8 cellular contexts compared by ENCODE assay signal in the genomic region with DNA sequence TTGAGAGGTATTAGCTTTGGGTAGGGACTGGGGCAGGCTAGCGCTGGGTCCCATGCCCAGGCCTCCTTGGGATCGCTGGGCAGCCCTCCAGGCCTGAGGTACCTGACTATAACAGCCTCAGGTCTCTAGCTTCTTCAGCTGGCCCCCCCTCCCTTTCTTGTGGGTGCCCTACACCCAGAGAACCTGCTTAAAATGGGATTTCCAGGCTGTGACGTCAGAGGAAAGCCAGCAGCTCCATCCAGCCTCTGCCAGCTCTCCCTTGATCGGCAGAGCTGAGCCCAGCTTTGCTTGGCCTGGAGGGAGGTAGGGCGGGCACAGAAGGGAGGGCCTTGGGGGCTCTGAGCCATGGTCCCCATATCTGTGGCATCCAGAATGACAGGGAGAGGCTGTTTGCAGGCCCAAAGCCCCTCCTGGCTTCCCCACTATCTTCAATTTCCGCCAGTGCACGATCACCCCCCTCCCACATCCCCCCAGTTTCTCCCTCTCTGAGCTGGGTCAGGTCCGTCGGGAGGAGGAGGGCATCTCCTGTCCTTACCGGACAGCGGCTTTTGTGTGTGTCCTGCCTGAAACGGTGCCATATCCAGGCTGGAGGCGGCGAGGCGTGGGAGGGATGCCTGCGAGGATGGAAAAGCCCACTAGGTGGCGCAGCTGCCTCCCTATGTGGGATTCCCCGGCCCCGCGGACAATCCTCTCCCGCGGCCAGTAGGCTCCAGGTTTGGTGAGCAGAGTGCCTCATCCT. TPM values are rescaled to one million over a fixed set of nuclear protein-coding genes. Genes with fewer than 3 reads are reported as not detected.
A peak's percentile ranks its signal among the peaks of the same experiment; 100 is the strongest.
DNase-seq lines count a peak whose midpoint lies in the region; ATAC-seq, FAIRE-seq and TF ChIP-seq lines count a peak whose summit lies in the region.

No MANE protein-coding gene starts in this region.

- peak; percentile 27 for FAIRE-seq in urothelium cell line (lab: Jason Lieb, UNC)

- peak; percentile 94 for TF ChIP-seq CTCF in progenitor cell of endocrine pancreas (IDR thresholded peaks at IDR 0.05; ENCODE audit: unreplicated experiment)

- H3K4me3 Mint-ChIP-seq in progenitor cell of endocrine pancreas (ENCODE audit: low read depth) = peak overlapping the region; percentile 46

- H3K27me3 Mint-ChIP-seq in progenitor cell of endocrine pancreas = peaks cover 22% of the 10 kb centered on the region

- no peaks in the 10 kb centered on the region for H3K36me3 Mint-ChIP-seq in progenitor cell of endocrine pancreas (ENCODE audit: insufficient read depth)

- H3K9me3 Mint-ChIP-seq in progenitor cell of endocrine pancreas (ENCODE audit: low read depth) = no peaks in the 10 kb centered on the region

- ATAC-seq in GM21786 (IDR thresholded peaks at IDR 0.05; ENCODE audit: unreplicated experiment) = peak; percentile 64
- peak; percentile 98 for ATAC-seq in Right ventricle myocardium superior (ENCODE audit: poor library complexity)

- H3K27ac Mint-ChIP-seq in progenitor cell of endocrine pancreas = peak overlapping the region; percentile 49

- intact Hi-C loops in Right ventricle myocardium superior (cut with DNase I) = loop anchor here (5.0 kb wide), 1 partner anchor 53 kb away; no protein-coding TSS in a partner anchor

- peak; percentile 95 for DNase-seq in DMS 273 (lab: John Stamatoyannopoulos, UW; ENCODE audit: unreplicated experiment)
- peak; percentile 82 for DNase-seq in NAMALWA (ENCODE audit: low spot score)
- DNase-seq in SW480 (ENCODE audit: low spot score) = peak; percentile 83
- peak; percentile 57 for DNase-seq in activated naive CD8-positive, alpha-beta T cell treated with anti-CD3 and anti-CD28 coated beads, Interleukin-2, amount 50 U/mL, for 16 hours (ENCODE audit: low read depth, low spot score)
- peak; percentile 95 for DNase-seq in Right ventricle myocardium superior
- DNase-seq in progenitor cell of endocrine pancreas (ENCODE audit: low spot score, unreplicated experiment) = peak; percentile 87
- DNase-seq in urothelium cell line (ENCODE audit: low spot score) = peak; percentile 90

- peaks cover 4% of the 10 kb centered on the region for H3K4me1 Mint-ChIP-seq in progenitor cell of endocrine pancreas (ENCODE audit: low read depth)

RNA-seq across cellular contexts. Expression of a gene that starts 10.8 kb away (rescaled TPM):
- total RNA-seq in Right ventricle myocardium superior (6.1 TPM), progenitor cell of endocrine pancreas (20.0 and 22.1 TPM in 2 replicates)

RNA-seq across cellular contexts. Expression of a gene that starts 15.6 kb away (rescaled TPM):
- 6.8 TPM for total RNA-seq in Right ventricle myocardium superior
- 49.5 and 56.2 TPM in 2 replicates for total RNA-seq in progenitor cell of endocrine pancreas

Comparison
In these comparisons a context has a peak if more than half of its experiments do, and no peak if none do; other contexts are left out.
1. Peak in every context shown above with its lines: DNase-seq and ATAC-seq.